29 cellular contexts compared by ENCODE assay signal in genomic region chr17:4272213-4272975, GRCh38. TPM values are rescaled to one million over a fixed set of nuclear protein-coding genes. Genes with fewer than 3 reads are reported as not detected.
A peak's percentile ranks its signal among the peaks of the same experiment; 100 is the strongest.
DNase-seq lines count a peak whose midpoint lies in the region; ATAC-seq and TF ChIP-seq lines count a peak whose summit lies in the region.
"Had no signal": no experiment of that assay in that cellular context is flagged by ENCODE, and none has a peak within 500 bp of the region (broad histone marks: within the 10 kb centered on the region; RNA-seq: fewer than 3 reads in every experiment).

No MANE protein-coding gene starts in this region.

- no peaks in the 10 kb centered on the region for H3K9me3 Mint-ChIP-seq in activated CD8-positive, alpha-beta T cell treated with anti-CD3 and anti-CD28 coated beads for 36 hours
- no peaks in the 10 kb centered on the region for H3K9me3 Mint-ChIP-seq in activated CD8-positive, alpha-beta T cell treated with anti-CD3 and anti-CD28 coated beads, Interleukin-2, amount 10 ng/mL, durations not matched to agents 7 days and 5 days (ENCODE audit: insufficient read depth)
- H3K9me3 Mint-ChIP-seq: CD4-positive, CD25-positive, alpha-beta regulatory T cell; GM23338; immature natural killer cell; mesothelial cell of epicardium; naive thymus-derived CD4-positive, alpha-beta T cell; stimulated activated memory B cell treated with anti-CD40 and anti-IgM and Interleukin-4, amounts not matched to agents 10 μg/mL and 1 μg/mL and 100 μg/mL, for 72 hours had no signal

- H3K27ac ChIP-seq in caudate nucleus (ENCODE audit: low read depth, low read length): peak overlapping the region; percentile 48
- peak overlapping the region; percentile 64 for H3K27ac ChIP-seq in skeletal muscle tissue (ENCODE audit: low read depth, low read length)
- H3K27ac ChIP-seq: coronary artery, HL-60, thoracic aorta had no signal

- H3K4me1 ChIP-seq in skeletal muscle tissue (ENCODE audit: control insufficient read depth in 3 of 3, insufficient read depth in 3 of 3, low read length in 3 of 3): peaks cover 4 to 27% (median 5%) of the 10 kb centered on the region in 3 donors

- H3K27ac Mint-ChIP-seq in activated CD8-positive, alpha-beta T cell treated with anti-CD3 and anti-CD28 coated beads for 36 hours: peak overlapping the region; percentile 59
- no peak overlapping the region for H3K27ac Mint-ChIP-seq in activated CD8-positive, alpha-beta T cell treated with anti-CD3 and anti-CD28 coated beads, Interleukin-2, amount 10 ng/mL, durations not matched to agents 7 days and 5 days
- H3K27ac Mint-ChIP-seq: stimulated activated memory B cell treated with anti-CD40 and anti-IgM and Interleukin-4, amounts not matched to agents 10 μg/mL and 1 μg/mL and 100 μg/mL, for 72 hours had no signal

- peaks cover 10 to 32% (median 30%) of the 10 kb centered on the region in 3 donors for H3K36me3 ChIP-seq in skeletal muscle tissue (ENCODE audit: control insufficient read depth in 3 of 3, insufficient read depth in 3 of 3, low read length in 3 of 3)

- CTCF ChIA-PET in activated CD8-positive, alpha-beta T cell treated with anti-CD3 and anti-CD28 coated beads for 36 hours (lab: Charles Lee): interaction anchor here (1.0 kb wide), 1 partner anchor 22 kb away, joined by 3 read pairs; no protein-coding TSS in a partner anchor
- CTCF ChIA-PET in activated CD8-positive, alpha-beta T cell treated with anti-CD3 and anti-CD28 coated beads, Interleukin-2, amount 10 ng/mL, durations not matched to agents 7 days and 5 days (lab: Charles Lee): interaction anchor here (1.0 kb wide), 3 partner anchors 9 to 147 kb away, joined by 3 read pairs; partner anchors contain the start of gene ANKFY1

- H3K9ac ChIP-seq in skeletal muscle tissue (ENCODE audit: low read depth in 1 of 3, low read length in 3 of 3): no peak overlapping the region

- H3K4me1 Mint-ChIP-seq in activated CD8-positive, alpha-beta T cell treated with anti-CD3 and anti-CD28 coated beads for 36 hours (ENCODE audit: low read depth): no peaks in the 10 kb centered on the region
- H3K4me1 Mint-ChIP-seq in activated CD8-positive, alpha-beta T cell treated with anti-CD3 and anti-CD28 coated beads, Interleukin-2, amount 10 ng/mL, durations not matched to agents 7 days and 5 days (ENCODE audit: low read depth): peaks cover 2% of the 10 kb centered on the region
- H3K4me1 Mint-ChIP-seq: mesothelial cell of epicardium; stimulated activated memory B cell treated with anti-CD40 and anti-IgM and Interleukin-4, amounts not matched to agents 10 μg/mL and 1 μg/mL and 100 μg/mL, for 72 hours had no signal

- POLR2A ChIA-PET in activated CD8-positive, alpha-beta T cell treated with anti-CD3 and anti-CD28 coated beads for 36 hours (lab: Charles Lee): no interaction called here
- POLR2A ChIA-PET in activated CD8-positive, alpha-beta T cell treated with anti-CD3 and anti-CD28 coated beads, Interleukin-2, amount 10 ng/mL, durations not matched to agents 7 days and 5 days (lab: Charles Lee): no interaction called here

- no peak for TF ChIP-seq CTCF in activated CD8-positive, alpha-beta T cell treated with anti-CD3 and anti-CD28 coated beads for 36 hours (IDR thresholded peaks at IDR 0.05)

- H3K27me3 ChIP-seq in skeletal muscle tissue (ENCODE audit: control insufficient read depth in 3 of 3, insufficient read depth in 3 of 3, low read length in 3 of 3): no peaks in the 10 kb centered on the region

- H3K36me3 Mint-ChIP-seq in activated CD8-positive, alpha-beta T cell treated with anti-CD3 and anti-CD28 coated beads for 36 hours (ENCODE audit: low read depth): peaks cover 8% of the 10 kb centered on the region
- peaks cover 37% of the 10 kb centered on the region for H3K36me3 Mint-ChIP-seq in activated CD8-positive, alpha-beta T cell treated with anti-CD3 and anti-CD28 coated beads, Interleukin-2, amount 10 ng/mL, durations not matched to agents 7 days and 5 days (ENCODE audit: low read depth)

- no peak for DNase-seq in activated CD8-positive, alpha-beta T cell treated with anti-CD3 and anti-CD28 coated beads for 36 hours
- no peak for DNase-seq in activated CD8-positive, alpha-beta T cell treated with anti-CD3 and anti-CD28 coated beads, Interleukin-2, amount 10 ng/mL, durations not matched to agents 7 days and 5 days
- DNase-seq in caudate nucleus (lab: John Stamatoyannopoulos, UW) (peak in 1 of 61 donors; percentile 4), left lobe of liver (ENCODE audit: low spot score) (no peak), G401 (ENCODE audit: low spot score) (no peak), NCI-H2196 treated with DMSO at 0.1 percent for 48 hours (lab: John Stamatoyannopoulos, UW; ENCODE audit: unreplicated experiment) (no peak)
- DNase-seq in effector CD4-positive, alpha-beta T cell: no peak
- DNase-seq: 8988T; activated CD4-positive, CD25-positive, alpha-beta regulatory T cell treated with anti-CD3 and anti-CD28 coated beads, Interleukin-2, amount 50 U/mL, for 72 hours; activated gamma-delta T cell; activated T-cell treated with anti-CD3 and anti-CD28 coated beads for 4 hours; CD4-positive, CD25-positive, alpha-beta regulatory T cell; foreskin fibroblast; immature natural killer cell; naive thymus-derived CD4-positive, alpha-beta T cell; NCI-H1417 treated with DMSO at 0.1 percent for 48 hours; NCI-H2081 treated with DMSO at 0.1 percent for 48 hours; NCI-H446 treated with DMSO at 0.1 percent for 48 hours; stimulated activated CD4-positive, alpha-beta T cell treated with anti-CD3 and anti-CD28 coated beads, Interleukin-12 subunit alpha, Interleukin-12 subunit beta, amount 100 ng/mL, for 4 hours; stimulated activated CD4-positive, alpha-beta T cell treated with anti-CD3 and anti-CD28 coated beads, Interleukin-4, amount 100 ng/mL, for 24 hours; T-helper 1 cell had no signal

- in situ Hi-C loops in G401 (cut with HindIII; ENCODE audit: low sequenced_read_pairs): no loop called here

- no peak overlapping the region for H3K4me3 Mint-ChIP-seq in activated CD8-positive, alpha-beta T cell treated with anti-CD3 and anti-CD28 coated beads for 36 hours
- H3K4me3 Mint-ChIP-seq in activated CD8-positive, alpha-beta T cell treated with anti-CD3 and anti-CD28 coated beads, Interleukin-2, amount 10 ng/mL, durations not matched to agents 7 days and 5 days: no peak overlapping the region
- H3K4me3 Mint-ChIP-seq: CD4-positive, CD25-positive, alpha-beta regulatory T cell; GM23338; immature natural killer cell; mesothelial cell of epicardium; naive thymus-derived CD4-positive, alpha-beta T cell; stimulated activated memory B cell treated with anti-CD40 and anti-IgM and Interleukin-4, amounts not matched to agents 10 μg/mL and 1 μg/mL and 100 μg/mL, for 72 hours had no signal

- intact Hi-C loops in activated CD8-positive, alpha-beta T cell treated with anti-CD3 and anti-CD28 coated beads for 36 hours (cut with micrococcal nuclease): no loop called here

- H3K4me3 ChIP-seq in skeletal muscle tissue (ENCODE audit: low read length in 3 of 3): no peak overlapping the region
- H3K4me3 ChIP-seq: coronary artery, GM23338, thoracic aorta had no signal

- no peaks in the 10 kb centered on the region for H3K9me3 ChIP-seq in skeletal muscle tissue (ENCODE audit: control insufficient read depth in 3 of 3, low read length in 3 of 3)
- H3K9me3 ChIP-seq: thoracic aorta had no signal

- ATAC-seq in activated CD8-positive, alpha-beta T cell treated with anti-CD3 and anti-CD28 coated beads for 36 hours: no peak
- ATAC-seq in activated CD8-positive, alpha-beta T cell treated with anti-CD3 and anti-CD28 coated beads, Interleukin-2, amount 10 ng/mL, durations not matched to agents 7 days and 5 days: no peak
- peak; percentile 65 for ATAC-seq in left lobe of liver
- ATAC-seq: esophagus mucosa; GM23338; naive thymus-derived CD4-positive, alpha-beta T cell; stimulated activated memory B cell treated with anti-CD40 and anti-IgM and Interleukin-4, amounts not matched to agents 10 μg/mL and 1 μg/mL and 100 μg/mL, for 72 hours had no signal

- no peaks in the 10 kb centered on the region for H3K27me3 Mint-ChIP-seq in activated CD8-positive, alpha-beta T cell treated with anti-CD3 and anti-CD28 coated beads for 36 hours
- H3K27me3 Mint-ChIP-seq in activated CD8-positive, alpha-beta T cell treated with anti-CD3 and anti-CD28 coated beads, Interleukin-2, amount 10 ng/mL, durations not matched to agents 7 days and 5 days (ENCODE audit: low read depth): no peaks in the 10 kb centered on the region
- H3K27me3 Mint-ChIP-seq: CD4-positive, CD25-positive, alpha-beta regulatory T cell; naive thymus-derived CD4-positive, alpha-beta T cell; stimulated activated memory B cell treated with anti-CD40 and anti-IgM and Interleukin-4, amounts not matched to agents 10 μg/mL and 1 μg/mL and 100 μg/mL, for 72 hours had no signal

RNA-seq across cellular contexts. Expression of gene ANKFY1, which starts 8.6 kb away (rescaled TPM):
- total RNA-seq in activated CD8-positive, alpha-beta T cell treated with anti-CD3 and anti-CD28 coated beads for 36 hours: 10 to 100 TPM; 46.3 to 46.8 TPM
- 10 to 100 TPM; 78.9 to 81.9 TPM for total RNA-seq in activated CD8-positive, alpha-beta T cell treated with anti-CD3 and anti-CD28 coated beads, Interleukin-2, amount 10 ng/mL, durations not matched to agents 7 days and 5 days
- 31.0 TPM for total RNA-seq in left lobe of liver
- 26.6 TPM for total RNA-seq in skeletal muscle tissue
- 13.3 and 22.2 TPM in 2 replicates for total RNA-seq in G401 (2014; rRNA removed; shearing (Covaris generic))
